ENCODE assay signal across 34 cellular contexts in the genomic region with DNA sequence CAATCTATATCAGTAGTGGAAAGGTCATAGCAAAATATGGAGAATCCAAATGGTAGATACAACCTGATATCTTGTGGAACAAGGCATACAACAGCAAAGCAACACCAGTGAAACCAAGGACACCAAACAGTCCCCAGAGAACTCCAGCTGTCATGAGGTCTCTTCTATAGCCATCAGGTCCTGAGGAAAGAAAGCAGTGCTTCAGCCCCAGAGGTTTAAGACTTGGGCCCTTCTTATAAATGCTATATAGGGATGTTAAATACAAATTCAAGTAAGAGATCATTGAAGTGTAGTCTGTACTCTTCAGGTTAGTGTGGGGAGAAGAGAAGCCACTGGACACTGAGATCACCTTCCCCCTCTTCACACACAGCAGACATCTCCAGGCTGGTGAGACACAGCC. TPM values are rescaled to one million over a fixed set of nuclear protein-coding genes. Genes with fewer than 3 reads are reported as not detected.
"Had no signal": no experiment of that assay in that cellular context is flagged by ENCODE, and none has a peak within 500 bp of the region (broad histone marks: within the 10 kb centered on the region; RNA-seq: fewer than 3 reads in every experiment).

No MANE protein-coding gene starts in this region.

- H3K36me3 ChIP-seq: ascending aorta had no signal

- H3K27ac ChIP-seq: ascending aorta, KMS-11, PC-9, RWPE1 had no signal

- H3K4me3 Mint-ChIP-seq: activated CD4-positive, alpha-beta memory T cell treated with anti-CD3 and anti-CD28 coated beads for 36 hours; activated CD8-positive, alpha-beta memory T cell treated with anti-CD3 and anti-CD28 coated beads, Interleukin-2, amount 10 ng/mL, durations not matched to agents 7 days and 5 days; activated naive CD4-positive, alpha-beta T cell treated with anti-CD3 and anti-CD28 coated beads, Interleukin-2, amount 50 U/mL, for 24 hours; activated naive CD8-positive, alpha-beta T cell treated with anti-CD3 and anti-CD28 coated beads, Interleukin-2, amount 10 ng/mL, durations not matched to agents 7 days and 5 days; WTC11 had no signal

- ATAC-seq: activated CD8-positive, alpha-beta memory T cell treated with anti-CD3 and anti-CD28 coated beads, Interleukin-2, amount 10 ng/mL, durations not matched to agents 7 days and 5 days; Right ventricle myocardium inferior; WTC11 had no signal

- H2AFZ ChIP-seq: PC-9 had no signal

- H3K4me1 Mint-ChIP-seq: activated naive CD4-positive, alpha-beta T cell treated with anti-CD3 and anti-CD28 coated beads, Interleukin-2, amount 50 U/mL, for 24 hours; WTC11 had no signal

- H3K9ac ChIP-seq: KMS-11 had no signal

- H3K4me1 ChIP-seq: ascending aorta had no signal

- H3K9me3 ChIP-seq: ascending aorta had no signal

- H3K27me3 ChIP-seq: ascending aorta had no signal

- H3K4me2 ChIP-seq: KMS-11, PC-9 had no signal

- H3K36me3 Mint-ChIP-seq: activated CD4-positive, alpha-beta memory T cell treated with anti-CD3 and anti-CD28 coated beads for 36 hours; activated CD8-positive, alpha-beta memory T cell treated with anti-CD3 and anti-CD28 coated beads, Interleukin-2, amount 10 ng/mL, durations not matched to agents 7 days and 5 days; activated naive CD4-positive, alpha-beta T cell treated with anti-CD3 and anti-CD28 coated beads, Interleukin-2, amount 50 U/mL, for 24 hours; activated naive CD8-positive, alpha-beta T cell treated with anti-CD3 and anti-CD28 coated beads, Interleukin-2, amount 10 ng/mL, durations not matched to agents 7 days and 5 days; WTC11 had no signal

- H3K27ac Mint-ChIP-seq: activated CD4-positive, alpha-beta memory T cell treated with anti-CD3 and anti-CD28 coated beads for 36 hours; activated CD8-positive, alpha-beta memory T cell treated with anti-CD3 and anti-CD28 coated beads, Interleukin-2, amount 10 ng/mL, durations not matched to agents 7 days and 5 days; activated naive CD4-positive, alpha-beta T cell treated with anti-CD3 and anti-CD28 coated beads, Interleukin-2, amount 50 U/mL, for 24 hours; activated naive CD8-positive, alpha-beta T cell treated with anti-CD3 and anti-CD28 coated beads, Interleukin-2, amount 10 ng/mL, durations not matched to agents 7 days and 5 days; WTC11 had no signal

- DNase-seq: activated CD4-positive, alpha-beta memory T cell treated with anti-CD3 and anti-CD28 coated beads for 36 hours; activated CD4-positive, alpha-beta T cell treated with anti-CD3 and anti-CD28 coated beads for 4 hours; activated CD4-positive, alpha-beta T cell treated with anti-CD3 and anti-CD28 coated beads, Interleukin-2, amount 50 U/mL, for 1 hour; activated CD4-positive, CD25-positive, alpha-beta regulatory T cell treated with anti-CD3 and anti-CD28 coated beads, Interleukin-2, amount 50 U/mL, for 72 hours; activated CD8-positive, alpha-beta memory T cell treated with anti-CD3 and anti-CD28 coated beads for 24 hours; activated CD8-positive, alpha-beta memory T cell treated with anti-CD3 and anti-CD28 coated beads, Interleukin-2, amount 10 ng/mL, durations not matched to agents 7 days and 5 days; activated CD8-positive, alpha-beta memory T cell treated with anti-CD3 and anti-CD28 coated beads, Interleukin-2, amount 50 U/mL, for 48 hours; activated gamma-delta T cell; activated naive CD4-positive, alpha-beta T cell treated with Interleukin-2 at 50 U/mL for 16 hours; activated naive CD8-positive, alpha-beta T cell treated with anti-CD3 and anti-CD28 coated beads, Interleukin-2, amount 10 ng/mL, durations not matched to agents 7 days and 5 days; activated T-cell treated with anti-CD3 and anti-CD28 coated beads, Interleukin-2, amount 50 U/mL, for 48 hours; amygdala; NCI-H1105; NCI-H1417 treated with DMSO at 0.1 percent for 48 hours; NCI-H187 treated with DMSO at 0.1 percent for 48 hours; NCI-H2081; NCI-H2171 treated with DMSO at 0.1 percent for 48 hours; NCI-H2227 treated with DMSO at 0.1 percent for 48 hours; NCI-H446; NCI-H510A treated with DMSO at 0.1 percent for 48 hours; NCI-H69; NCI-H82; PC-9; SIG-M5 had no signal

- H3K4me3 ChIP-seq: ascending aorta, PC-9 had no signal

- H3K9me3 Mint-ChIP-seq: activated CD4-positive, alpha-beta memory T cell treated with anti-CD3 and anti-CD28 coated beads for 36 hours; activated naive CD4-positive, alpha-beta T cell treated with anti-CD3 and anti-CD28 coated beads, Interleukin-2, amount 50 U/mL, for 24 hours; activated naive CD8-positive, alpha-beta T cell treated with anti-CD3 and anti-CD28 coated beads, Interleukin-2, amount 10 ng/mL, durations not matched to agents 7 days and 5 days; WTC11 had no signal

RNA-seq across cellular contexts. Expression of a gene that starts 10.1 kb away (rescaled TPM):
- total RNA-seq: activated CD4-positive, alpha-beta memory T cell treated with anti-CD3 and anti-CD28 coated beads for 36 hours; activated CD8-positive, alpha-beta memory T cell treated with anti-CD3 and anti-CD28 coated beads, Interleukin-2, amount 10 ng/mL, durations not matched to agents 7 days and 5 days; activated naive CD8-positive, alpha-beta T cell treated with anti-CD3 and anti-CD28 coated beads, Interleukin-2, amount 10 ng/mL, durations not matched to agents 7 days and 5 days; ascending aorta; cardiac septum; MCF 10A; PC-9; Right ventricle myocardium inferior; T-helper 1 cell treated with Interleukin-12 subunit alpha and Interleukin-12 subunit beta and Interleukin-4 antibody, amounts not matched to agents 30 ng/mL and 1 ng/mL, for 36 hours; T-helper 2 cell treated with Interferon-gamma antibody and Interleukin-4, amounts not matched to agents 100 ng/mL and 5 ng/mL, for 36 hours; WTC11 had no signal

RNA-seq across cellular contexts. Expression of a gene that starts 53.1 kb away (rescaled TPM):
- total RNA-seq: activated CD4-positive, alpha-beta memory T cell treated with anti-CD3 and anti-CD28 coated beads for 36 hours; activated CD8-positive, alpha-beta memory T cell treated with anti-CD3 and anti-CD28 coated beads, Interleukin-2, amount 10 ng/mL, durations not matched to agents 7 days and 5 days; ascending aorta; cardiac septum; MCF 10A; PC-9; Right ventricle myocardium inferior; T-helper 1 cell treated with Interleukin-12 subunit alpha and Interleukin-12 subunit beta and Interleukin-4 antibody, amounts not matched to agents 30 ng/mL and 1 ng/mL, for 36 hours; WTC11 had no signal
